17 cellular contexts compared by ENCODE assay signal in genomic region chr5:143680672-143681259, GRCh38.
A peak's percentile ranks its signal among the peaks of the same experiment; 100 is the strongest.
DNase-seq lines count a peak whose midpoint lies in the region; ATAC-seq and TF ChIP-seq lines count a peak whose summit lies in the region.
"Had no signal": no experiment of that assay in that cellular context is flagged by ENCODE, and none has a peak within 500 bp of the region (broad histone marks: within the 10 kb centered on the region; RNA-seq: fewer than 3 reads in every experiment).

No MANE protein-coding gene starts in this region.

- H3K27me3 ChIP-seq in Caco-2 (replicated peaks; ENCODE audit: control insufficient read depth, insufficient read depth, low read length) (no peaks in the 10 kb centered on the region), neuron (ENCODE audit: insufficient read depth, low read length) (no peaks in the 10 kb centered on the region), ascending aorta (no peaks in the 10 kb centered on the region), spleen (replicated peaks in 1 of 7) (no peaks in the 10 kb centered on the region)

- H3K9me3 Mint-ChIP-seq in Caco-2 (ENCODE audit: unreplicated experiment), result peaks cover 16% of the 10 kb centered on the region
- H3K9me3 Mint-ChIP-seq in WTC11, result no peaks in the 10 kb centered on the region
- H3K9me3 Mint-ChIP-seq: H9 had no signal

- H3K36me3 Mint-ChIP-seq in Caco-2 (ENCODE audit: insufficient read depth, unreplicated experiment) (no peaks in the 10 kb centered on the region), WTC11 (no peaks in the 10 kb centered on the region)

- H3K27me3 Mint-ChIP-seq in Caco-2 (ENCODE audit: insufficient read depth, unreplicated experiment) (no peaks in the 10 kb centered on the region), WTC11 (ENCODE audit: low read depth) (no peaks in the 10 kb centered on the region)

- H3K4me3 ChIP-seq in Caco-2 (ENCODE audit: low read depth, low read length), result no peak overlapping the region
- no peak overlapping the region for H3K4me3 ChIP-seq in LNCaP clone FGC (ENCODE audit: low read depth, low read length)
- no peak overlapping the region for H3K4me3 ChIP-seq in neuron (ENCODE audit: low read length)
- no peak overlapping the region for H3K4me3 ChIP-seq in ascending aorta
- H3K4me3 ChIP-seq in spleen, result no peak overlapping the region
- H3K4me3 ChIP-seq: SK-N-MC had no signal

- no peaks in the 10 kb centered on the region for H3K9me3 ChIP-seq in Caco-2
- no peaks in the 10 kb centered on the region for H3K9me3 ChIP-seq in neuron (ENCODE audit: low read length)
- H3K9me3 ChIP-seq in ascending aorta, result no peaks in the 10 kb centered on the region
- no peaks in the 10 kb centered on the region for H3K9me3 ChIP-seq in spleen

- WGBS in spleen, 5 donors, result 96 to 97% (median 97%) methylated on average over 4 of the region's 4 CpGs

- no TSS peak for BruUV-seq in Caco-2 (replicated peaks; lab: Mats Ljungman, UMichigan)

- H3K36me3 ChIP-seq in Caco-2 (ENCODE audit: control insufficient read depth, insufficient read depth, low read length) (no peaks in the 10 kb centered on the region), neuron (ENCODE audit: insufficient read depth, low read length) (no peaks in the 10 kb centered on the region), ascending aorta (no peaks in the 10 kb centered on the region), spleen (no peaks in the 10 kb centered on the region)

- no peak for TF ChIP-seq CTCF in Caco-2 (IDR thresholded peaks at IDR 0.05; ENCODE audit: insufficient read depth in 1 of 2, low read depth in 1 of 2, low read length in 1 of 2, severe bottlenecking in 1 of 2, unreplicated experiment in 1 of 2)
- no peak for TF ChIP-seq CTCF in LNCaP clone FGC (IDR thresholded peaks at IDR 0.05; ENCODE audit: control insufficient read depth, extremely low read depth, insufficient read depth)
- TF ChIP-seq CTCF in WTC11 (IDR thresholded peaks at IDR 0.05), result no peak
- no peak for TF ChIP-seq CTCF in ascending aorta (IDR thresholded peaks at IDR 0.05)
- TF ChIP-seq CTCF in spleen (IDR thresholded peaks at IDR 0.05 in 8 of 11, conservative IDR thresholded peaks at IDR 0.05 in 3 of 11), result no peak

- H3K4me1 ChIP-seq in Caco-2, result peaks cover 39% of the 10 kb centered on the region
- H3K4me1 ChIP-seq in neuron (ENCODE audit: insufficient read depth, low read length), result no peaks in the 10 kb centered on the region
- H3K4me1 ChIP-seq in ascending aorta, result no peaks in the 10 kb centered on the region
- H3K4me1 ChIP-seq in spleen, result no peaks in the 10 kb centered on the region

- peaks cover 32% of the 10 kb centered on the region for H3K4me1 Mint-ChIP-seq in Caco-2 (ENCODE audit: low read depth, unreplicated experiment)
- no peaks in the 10 kb centered on the region for H3K4me1 Mint-ChIP-seq in WTC11
- H3K4me1 Mint-ChIP-seq: H9 had no signal

- H2AFZ ChIP-seq in neuron (ENCODE audit: low read depth, low read length), result peak overlapping the region; percentile 30

- TF ChIP-seq POLR2A in spleen (IDR thresholded peaks at IDR 0.05), result no peak

- CTCF ChIA-PET in Caco-2 (lab: Charles Lee), result no interaction called here
- CTCF ChIA-PET in WTC11 (lab: Charles Lee), result no interaction called here

- DNase-seq in Caco-2 (peak; percentile 51 to 67), LNCaP clone FGC (ENCODE audit: low read depth) (peak; percentile 27), WTC11 (ENCODE audit: low spot score) (no peak), ascending aorta (ENCODE audit: low spot score in 2 of 2) (no peak), NCI-H128 (lab: John Stamatoyannopoulos, UW; ENCODE audit: unreplicated experiment) (no peak), spleen (no peak), mesenteric fat pad (ENCODE audit: low spot score) (no peak)
- DNase-seq: C1 segment of cervical spinal cord, H9, Kasumi-1, NCI-H1105 treated with DMSO at 0.1 percent for 48 hours, NCI-H2029 treated with DMSO at 0.1 percent for 48 hours, NCI-H510A, Right ventricle myocardium superior had no signal

- ATAC-seq in WTC11, result no peak
- ATAC-seq: Panc1 had no signal

- no peak overlapping the region for H3K4me3 Mint-ChIP-seq in Caco-2 (ENCODE audit: unreplicated experiment)
- no peak overlapping the region for H3K4me3 Mint-ChIP-seq in WTC11
- H3K4me3 Mint-ChIP-seq: H9 had no signal

- POLR2A ChIA-PET in Caco-2 (lab: Charles Lee), result interaction anchor here (1.1 kb wide), 1 partner anchor 86 kb away, joined by 4 read pairs; no protein-coding TSS in a partner anchor
- POLR2A ChIA-PET in WTC11 (lab: Charles Lee), result no interaction called here

- H3K27ac Mint-ChIP-seq in Caco-2 (ENCODE audit: unreplicated experiment) (peak overlapping the region; percentile 84), WTC11 (no peak overlapping the region)
- H3K27ac Mint-ChIP-seq: H9 had no signal

- intact Hi-C loops in Caco-2 (cut with micrococcal nuclease; ENCODE audit: unreplicated experiment), result loop anchor here (5.0 kb wide), 1 partner anchor 278 kb away; the partner anchor contains the start of gene NR3C1
- intact Hi-C loops in ascending aorta (cut with DNase I), result no loop called here
- intact Hi-C loops in spleen (cut with DNase I; ENCODE audit: low total_unique reads), result no loop called here

- H3K27ac ChIP-seq in ascending aorta, result no peak overlapping the region
- H3K27ac ChIP-seq in spleen, result no peak overlapping the region
- H3K27ac ChIP-seq: SK-N-MC had no signal

TF ChIP-seq in WTC11, 78 proteins besides CTCF, POLR2A, EP300 and RAD21:
- TF ChIP-seq ZNF138 (CRISPR knock-in tag; conservative IDR thresholded peaks at IDR 0.05) (no peak), GABPB1 (CRISPR knock-in tag; IDR thresholded peaks at IDR 0.05) (peak; percentile 49; the same call in 1 of the 2 replicates)
TF ChIP-seq in WTC11: peak in this region for 1.

Comparison
In these comparisons a context has a peak if more than half of its experiments do, and no peak if none do; other contexts are left out.
1. DNase-seq: peak in Caco-2 (2 of 2) and LNCaP clone FGC (single experiment); none in WTC11 (single experiment), ascending aorta (0 of 2), NCI-H128 (single experiment), spleen (single experiment) and mesenteric fat pad (single experiment).